26 cellular contexts compared by ENCODE assay signal in genomic region chr3:114725966-114726365, GRCh38.
"Had no signal": no experiment of that assay in that cellular context is flagged by ENCODE, and none has a peak within 500 bp of the region (broad histone marks: within the 10 kb centered on the region; RNA-seq: fewer than 3 reads in every experiment).

No MANE protein-coding gene starts in this region.

- FAIRE-seq: endometrium, keratinocyte had no signal

- H3K4me1 ChIP-seq: colonic mucosa, esophagus squamous epithelium, left lung had no signal

- H3K27me3 ChIP-seq: colonic mucosa, esophagus squamous epithelium, gastrocnemius medialis, heart right ventricle, left lung had no signal

- H3K36me3 Mint-ChIP-seq: mesothelial cell of epicardium had no signal

- ATAC-seq: effector memory CD8-positive, alpha-beta T cell; esophagus mucosa; gastrocnemius medialis; heart right ventricle; left cardiac atrium; left lung; lower lobe of right lung; mucosa of descending colon had no signal

- DNase-seq: cerebellar nuclear complex; colonic mucosa; cortex of kidney; effector CD8-positive, alpha-beta T cell; effector memory CD8-positive, alpha-beta T cell; endodermal cell; erythroblast; esophagus squamous epithelium; foreskin fibroblast; foreskin melanocyte; gastrocnemius medialis; glutamatergic neuron; head of caudate nucleus; heart right ventricle; hippocampal formation; left cardiac atrium; left lung; lower lobe of right lung; mesenchymal stem cell; mucosa of descending colon had no signal

- H3K27ac ChIP-seq: colonic mucosa, epithelial cell of prostate, esophagus squamous epithelium, gastrocnemius medialis, heart right ventricle, left lung, lower lobe of right lung had no signal

- H3K9me3 ChIP-seq: colonic mucosa, esophagus squamous epithelium, gastrocnemius medialis, heart right ventricle, left lung, lower lobe of right lung, mucosa of descending colon had no signal

- H3K4me3 Mint-ChIP-seq: dendritic cell treated with granulocyte-macrophage colony-stimulating factor and Interleukin-4, amounts not matched to agents 40 ng/mL and 50 ng/mL, for 4 days; effector memory CD8-positive, alpha-beta T cell; endodermal cell; mesothelial cell of epicardium had no signal

- H3K4me1 Mint-ChIP-seq: endodermal cell had no signal

- H3K27ac Mint-ChIP-seq: dendritic cell treated with granulocyte-macrophage colony-stimulating factor and Interleukin-4, amounts not matched to agents 40 ng/mL and 50 ng/mL, for 4 days; effector memory CD8-positive, alpha-beta T cell; endodermal cell; mesothelial cell of epicardium had no signal

- H3K36me3 ChIP-seq: colonic mucosa, esophagus squamous epithelium, gastrocnemius medialis, heart right ventricle, left lung, lower lobe of right lung had no signal

- H3K9me3 Mint-ChIP-seq: dendritic cell treated with granulocyte-macrophage colony-stimulating factor and Interleukin-4, amounts not matched to agents 40 ng/mL and 50 ng/mL, for 4 days; effector memory CD8-positive, alpha-beta T cell; endodermal cell; mesothelial cell of epicardium had no signal

- H3K27me3 Mint-ChIP-seq: dendritic cell treated with granulocyte-macrophage colony-stimulating factor and Interleukin-4, amounts not matched to agents 40 ng/mL and 50 ng/mL, for 4 days; effector memory CD8-positive, alpha-beta T cell had no signal

- H3K4me3 ChIP-seq: colonic mucosa, esophagus squamous epithelium, gastrocnemius medialis, heart right ventricle, left lung, lower lobe of right lung, mucosa of descending colon had no signal
